Comparison of ENCODE assay signal across 1 cellular context in the genomic region with DNA sequence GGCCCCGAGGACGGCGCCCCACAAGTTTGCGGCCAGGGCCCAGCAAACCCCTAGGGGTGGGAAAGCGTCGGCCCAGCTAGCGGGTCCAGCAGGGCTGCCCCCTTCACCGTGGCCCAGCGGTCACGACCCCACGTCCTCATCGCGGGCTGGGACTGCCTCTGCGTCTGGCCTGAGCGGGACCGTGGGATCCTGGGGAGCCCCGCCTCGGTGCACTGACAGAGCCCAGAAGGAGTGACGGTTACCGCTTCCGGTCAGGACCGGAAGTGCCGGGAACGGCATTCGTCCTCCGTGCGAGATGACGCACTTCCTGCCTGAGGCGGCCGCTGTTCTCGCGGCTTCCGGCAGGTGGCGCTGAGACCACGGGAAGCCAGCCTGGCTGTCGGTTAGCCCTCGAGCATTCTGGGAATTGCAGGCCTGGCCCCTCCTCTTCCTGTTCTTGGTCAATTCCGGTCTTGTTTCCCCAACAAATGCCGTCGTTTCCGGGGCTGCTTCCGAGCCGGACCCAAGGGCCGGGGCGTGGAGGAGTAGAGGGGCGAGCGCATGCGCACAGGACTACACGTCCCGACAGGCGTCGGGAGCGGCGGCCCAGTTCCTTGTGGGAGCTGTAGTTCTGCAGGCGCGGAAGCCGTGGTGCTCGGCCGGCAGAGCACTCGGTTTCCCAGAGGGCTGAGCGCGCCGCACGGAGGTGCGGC.
TF ChIP-seq lines count a peak whose summit lies in the region.

Gene TSSC4 (plus strand): TSS at position 682 of the 692 bp plus-strand sequence. CDS start 1,884 bp downstream, outside the sequence.

TF ChIP-seq in WTC11, 78 proteins besides CTCF, POLR2A, EP300 and RAD21 (continued from another document and continues in another):
- TF ChIP-seq, protein P1, sequence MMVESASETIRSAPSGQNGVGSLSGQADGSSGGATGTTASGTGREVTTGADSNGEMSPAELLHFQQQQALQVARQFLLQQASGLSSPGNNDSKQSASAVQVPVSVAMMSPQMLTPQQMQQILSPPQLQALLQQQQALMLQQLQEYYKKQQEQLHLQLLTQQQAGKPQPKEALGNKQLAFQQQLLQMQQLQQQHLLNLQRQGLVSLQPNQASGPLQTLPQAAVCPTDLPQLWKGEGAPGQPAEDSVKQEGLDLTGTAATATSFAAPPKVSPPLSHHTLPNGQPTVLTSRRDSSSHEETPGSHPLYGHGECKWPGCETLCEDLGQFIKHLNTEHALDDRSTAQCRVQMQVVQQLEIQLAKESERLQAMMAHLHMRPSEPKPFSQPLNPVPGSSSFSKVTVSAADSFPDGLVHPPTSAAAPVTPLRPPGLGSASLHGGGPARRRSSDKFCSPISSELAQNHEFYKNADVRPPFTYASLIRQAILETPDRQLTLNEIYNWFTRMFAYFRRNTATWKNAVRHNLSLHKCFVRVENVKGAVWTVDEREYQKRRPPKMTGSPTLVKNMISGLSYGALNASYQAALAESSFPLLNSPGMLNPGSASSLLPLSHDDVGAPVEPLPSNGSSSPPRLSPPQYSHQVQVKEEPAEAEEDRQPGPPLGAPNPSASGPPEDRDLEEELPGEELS (CRISPR knock-in tag; IDR thresholded peaks at IDR 0.05), result peak; percentile 74; the same call in 1 of the 2 replicates
- no peak for TF ChIP-seq ATF3 (CRISPR knock-in tag; conservative IDR thresholded peaks at IDR 0.05)
- TF ChIP-seq IRF2 (CRISPR knock-in tag; IDR thresholded peaks at IDR 0.05; ENCODE audit: borderline replicate concordance, low read depth), result no peak
- no peak for TF ChIP-seq FOXJ3 (CRISPR knock-in tag; IDR thresholded peaks at IDR 0.05; ENCODE audit: borderline replicate concordance)
- no peak for TF ChIP-seq ESRRA (CRISPR knock-in tag; IDR thresholded peaks at IDR 0.05; ENCODE audit: borderline replicate concordance)
- peak; percentile 99 for TF ChIP-seq SP1 (CRISPR knock-in tag; conservative IDR thresholded peaks at IDR 0.05)
- no peak for TF ChIP-seq RELA (CRISPR knock-in tag; IDR thresholded peaks at IDR 0.05; ENCODE audit: borderline replicate concordance)
- TF ChIP-seq ZNF423 (CRISPR knock-in tag; IDR thresholded peaks at IDR 0.05), result no peak
- peak; percentile 62; the same call in 1 of the 2 replicates for TF ChIP-seq HMGXB4 (CRISPR knock-in tag; IDR thresholded peaks at IDR 0.05)
- TF ChIP-seq ATF6 (CRISPR knock-in tag; IDR thresholded peaks at IDR 0.05), result no peak
- no peak for TF ChIP-seq KAT7 (CRISPR knock-in tag; IDR thresholded peaks at IDR 0.05; ENCODE audit: borderline replicate concordance)
- peak; percentile 17; the same call in 1 of the 2 replicates for TF ChIP-seq USF2 (CRISPR knock-in tag; IDR thresholded peaks at IDR 0.05)
- peak; percentile 51; the same call in 1 of the 2 replicates for TF ChIP-seq FOXP1 (CRISPR knock-in tag; IDR thresholded peaks at IDR 0.05; ENCODE audit: borderline replicate concordance)
- no peak for TF ChIP-seq NR2C2 (CRISPR knock-in tag; IDR thresholded peaks at IDR 0.05)
- peak; percentile 90; the same call in 1 of the 2 replicates for TF ChIP-seq CBFB (CRISPR knock-in tag; IDR thresholded peaks at IDR 0.05; ENCODE audit: low read depth)
- TF ChIP-seq ZNF317 (CRISPR knock-in tag; IDR thresholded peaks at IDR 0.05; ENCODE audit: borderline replicate concordance, low read depth), result no peak
- no peak for TF ChIP-seq ZSCAN18 (CRISPR knock-in tag; IDR thresholded peaks at IDR 0.05)
- no peak for TF ChIP-seq NR3C1 (CRISPR knock-in tag; conservative IDR thresholded peaks at IDR 0.05; ENCODE audit: low read depth)
- no peak for TF ChIP-seq TEAD4 (CRISPR knock-in tag; IDR thresholded peaks at IDR 0.05)
- TF ChIP-seq JAZF1 (CRISPR knock-in tag; IDR thresholded peaks at IDR 0.05), result no peak
- TF ChIP-seq RORB (CRISPR knock-in tag; IDR thresholded peaks at IDR 0.05), result no peak
- no peak for TF ChIP-seq ZMAT4 (CRISPR knock-in tag; IDR thresholded peaks at IDR 0.05)
- TF ChIP-seq, protein P2, sequence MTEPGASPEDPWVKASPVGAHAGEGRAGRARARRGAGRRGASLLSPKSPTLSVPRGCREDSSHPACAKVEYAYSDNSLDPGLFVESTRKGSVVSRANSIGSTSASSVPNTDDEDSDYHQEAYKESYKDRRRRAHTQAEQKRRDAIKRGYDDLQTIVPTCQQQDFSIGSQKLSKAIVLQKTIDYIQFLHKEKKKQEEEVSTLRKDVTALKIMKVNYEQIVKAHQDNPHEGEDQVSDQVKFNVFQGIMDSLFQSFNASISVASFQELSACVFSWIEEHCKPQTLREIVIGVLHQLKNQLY (CRISPR knock-in tag; IDR thresholded peaks at IDR 0.05), result peak; percentile 67; the same call in 1 of the 2 replicates
- no peak for TF ChIP-seq GRHL2 (CRISPR knock-in tag; IDR thresholded peaks at IDR 0.05; ENCODE audit: insufficient replicate concordance, severe bottlenecking)
- TF ChIP-seq HMGA2 (CRISPR knock-in tag; IDR thresholded peaks at IDR 0.05), result no peak
- TF ChIP-seq ZBTB43 (CRISPR knock-in tag; IDR thresholded peaks at IDR 0.05), result no peak
- peak; percentile 88; the same call in 1 of the 2 replicates for TF ChIP-seq ZNF138 (CRISPR knock-in tag; conservative IDR thresholded peaks at IDR 0.05)
- peak; percentile 90 for TF ChIP-seq TEAD1 (CRISPR knock-in tag; IDR thresholded peaks at IDR 0.05)
- TF ChIP-seq ZNF232 (CRISPR knock-in tag; IDR thresholded peaks at IDR 0.05), result no peak
- TF ChIP-seq ZNF671 (CRISPR knock-in tag; IDR thresholded peaks at IDR 0.05), result no peak
- TF ChIP-seq, protein P3, sequence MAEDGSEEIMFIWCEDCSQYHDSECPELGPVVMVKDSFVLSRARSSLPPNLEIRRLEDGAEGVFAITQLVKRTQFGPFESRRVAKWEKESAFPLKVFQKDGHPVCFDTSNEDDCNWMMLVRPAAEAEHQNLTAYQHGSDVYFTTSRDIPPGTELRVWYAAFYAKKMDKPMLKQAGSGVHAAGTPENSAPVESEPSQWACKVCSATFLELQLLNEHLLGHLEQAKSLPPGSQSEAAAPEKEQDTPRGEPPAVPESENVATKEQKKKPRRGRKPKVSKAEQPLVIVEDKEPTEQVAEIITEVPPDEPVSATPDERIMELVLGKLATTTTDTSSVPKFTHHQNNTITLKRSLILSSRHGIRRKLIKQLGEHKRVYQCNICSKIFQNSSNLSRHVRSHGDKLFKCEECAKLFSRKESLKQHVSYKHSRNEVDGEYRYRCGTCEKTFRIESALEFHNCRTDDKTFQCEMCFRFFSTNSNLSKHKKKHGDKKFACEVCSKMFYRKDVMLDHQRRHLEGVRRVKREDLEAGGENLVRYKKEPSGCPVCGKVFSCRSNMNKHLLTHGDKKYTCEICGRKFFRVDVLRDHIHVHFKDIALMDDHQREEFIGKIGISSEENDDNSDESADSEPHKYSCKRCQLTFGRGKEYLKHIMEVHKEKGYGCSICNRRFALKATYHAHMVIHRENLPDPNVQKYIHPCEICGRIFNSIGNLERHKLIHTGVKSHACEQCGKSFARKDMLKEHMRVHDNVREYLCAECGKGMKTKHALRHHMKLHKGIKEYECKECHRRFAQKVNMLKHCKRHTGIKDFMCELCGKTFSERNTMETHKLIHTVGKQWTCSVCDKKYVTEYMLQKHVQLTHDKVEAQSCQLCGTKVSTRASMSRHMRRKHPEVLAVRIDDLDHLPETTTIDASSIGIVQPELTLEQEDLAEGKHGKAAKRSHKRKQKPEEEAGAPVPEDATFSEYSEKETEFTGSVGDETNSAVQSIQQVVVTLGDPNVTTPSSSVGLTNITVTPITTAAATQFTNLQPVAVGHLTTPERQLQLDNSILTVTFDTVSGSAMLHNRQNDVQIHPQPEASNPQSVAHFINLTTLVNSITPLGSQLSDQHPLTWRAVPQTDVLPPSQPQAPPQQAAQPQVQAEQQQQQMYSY (CRISPR knock-in tag; IDR thresholded peaks at IDR 0.05), result 0 out of 2 replicates have a peak, but pooled peaks have one; percentile 14
- peak; percentile 78 for TF ChIP-seq FOXK1 (CRISPR knock-in tag; IDR thresholded peaks at IDR 0.05)
- TF ChIP-seq AR (CRISPR knock-in tag; IDR thresholded peaks at IDR 0.05), result no peak
- TF ChIP-seq NFYB (CRISPR knock-in tag; conservative IDR thresholded peaks at IDR 0.05; ENCODE audit: low read depth), result no peak
